Comparison of ENCODE assay signal across 8 cellular contexts in genomic region chr5:72955768-72956323, GRCh38. TPM values are rescaled to one million over a fixed set of nuclear protein-coding genes. Genes with fewer than 3 reads are reported as not detected.
A peak's percentile ranks its signal among the peaks of the same experiment; 100 is the strongest.
DNase-seq lines count a peak whose midpoint lies in the region; ATAC-seq and TF ChIP-seq lines count a peak whose summit lies in the region.

A gene with protein sequence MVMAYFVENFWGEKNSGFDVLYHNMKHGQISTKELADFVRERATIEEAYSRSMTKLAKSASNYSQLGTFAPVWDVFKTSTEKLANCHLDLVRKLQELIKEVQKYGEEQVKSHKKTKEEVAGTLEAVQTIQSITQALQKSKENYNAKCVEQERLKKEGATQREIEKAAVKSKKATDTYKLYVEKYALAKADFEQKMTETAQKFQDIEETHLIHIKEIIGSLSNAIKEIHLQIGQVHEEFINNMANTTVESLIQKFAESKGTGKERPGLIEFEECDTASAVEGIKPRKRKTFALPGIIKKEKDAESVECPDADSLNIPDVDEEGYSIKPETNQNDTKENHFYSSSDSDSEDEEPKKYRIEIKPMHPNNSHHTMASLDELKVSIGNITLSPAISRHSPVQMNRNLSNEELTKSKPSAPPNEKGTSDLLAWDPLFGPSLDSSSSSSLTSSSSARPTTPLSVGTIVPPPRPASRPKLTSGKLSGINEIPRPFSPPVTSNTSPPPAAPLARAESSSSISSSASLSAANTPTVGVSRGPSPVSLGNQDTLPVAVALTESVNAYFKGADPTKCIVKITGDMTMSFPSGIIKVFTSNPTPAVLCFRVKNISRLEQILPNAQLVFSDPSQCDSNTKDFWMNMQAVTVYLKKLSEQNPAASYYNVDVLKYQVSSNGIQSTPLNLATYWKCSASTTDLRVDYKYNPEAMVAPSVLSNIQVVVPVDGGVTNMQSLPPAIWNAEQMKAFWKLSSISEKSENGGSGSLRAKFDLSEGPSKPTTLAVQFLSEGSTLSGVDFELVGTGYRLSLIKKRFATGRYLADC (plus strand): TSS chr5:72956041. CDS start chr5:72956097, 56 bp downstream.

- WGBS in gastroesophageal sphincter (ENCODE audit: low coverage in 1 of 2), 2 donors: 20% methylated on average over 1 of the region's 64 CpGs; no CpG with 5 or more reads in 1 of the 2 donors

- no peaks in the 10 kb centered on the region for H3K36me3 Mint-ChIP-seq in activated naive CD4-positive, alpha-beta T cell treated with anti-CD3 and anti-CD28 coated beads, Interleukin-2, amount 10 ng/mL, durations not matched to agents 7 days and 5 days

- peak; percentile 95 for ATAC-seq in gastroesophageal sphincter

- TF ChIP-seq CTCF in gastroesophageal sphincter (IDR thresholded peaks at IDR 0.05): peak; percentile 76 to 95 (median 94)
- peak; percentile 98 for TF ChIP-seq CTCF in neutrophil (IDR thresholded peaks at IDR 0.05)
- no peak for TF ChIP-seq CTCF in subcutaneous adipose tissue (IDR thresholded peaks at IDR 0.05; ENCODE audit: low read depth)

- H3K4me1 ChIP-seq in SJSA1 (replicated peaks) (peaks cover 24% of the 10 kb centered on the region), gastroesophageal sphincter (peaks cover 0 to 49% (median 10%) of the 10 kb centered on the region in 3 donors), neutrophil (ENCODE audit: control insufficient read depth in 1 of 2, insufficient read depth in 1 of 2, low read depth in 1 of 2, low read length in 1 of 2) (peaks cover 19 to 23% of the 10 kb centered on the region in 2 experiments)

- peak within 1 kb of the TSS; percentile 85 for H3K4me3 Mint-ChIP-seq in activated naive CD4-positive, alpha-beta T cell treated with anti-CD3 and anti-CD28 coated beads, Interleukin-2, amount 10 ng/mL, durations not matched to agents 7 days and 5 days

- CTCF ChIA-PET in HEK293T (lab: Yijun Ruan, JAX): interaction anchor here (0.7 kb wide), 1 partner anchor 123 kb away, joined by 3 read pairs; no protein-coding TSS in a partner anchor
- CTCF ChIA-PET in activated naive CD4-positive, alpha-beta T cell treated with anti-CD3 and anti-CD28 coated beads, Interleukin-2, amount 10 ng/mL, durations not matched to agents 7 days and 5 days (lab: Charles Lee): interaction anchor here (1.0 to 1.3 kb wide), 5 partner anchors 246 to 345 kb away, joined by 3 read pairs; no protein-coding TSS in a partner anchor

- POLR2A ChIA-PET in HEK293T (lab: Yijun Ruan, JAX): interaction anchor here (0.8 to 1.9 kb wide), 6 partner anchors 10 to 493 kb away, joined by 3 to 4 read pairs (median 3); partner anchors contain the start of gene FOXD1

- H3K4me3 ChIP-seq in SJSA1: peak within 1 kb of the TSS; percentile 97
- peak within 1 kb of the TSS; percentile 69 to 80 for H3K4me3 ChIP-seq in gastroesophageal sphincter
- H3K4me3 ChIP-seq in neutrophil (ENCODE audit: low read depth in 1 of 2, low read length in 1 of 2): peak within 1 kb of the TSS; percentile 73 to 75

- H3K9me3 ChIP-seq in SJSA1 (replicated peaks) (peaks cover 4% of the 10 kb centered on the region; the same call in 1 of the 2 replicates), gastroesophageal sphincter (no peaks in the 10 kb centered on the region), neutrophil (no peaks in the 10 kb centered on the region)

- TF ChIP-seq EP300 in gastroesophageal sphincter (IDR thresholded peaks at IDR 0.05): no peak

- no peaks in the 10 kb centered on the region for H3K27me3 ChIP-seq in SJSA1 (replicated peaks)
- H3K27me3 ChIP-seq in gastroesophageal sphincter: no peaks in the 10 kb centered on the region
- peaks cover 27% of the 10 kb centered on the region for H3K27me3 ChIP-seq in neutrophil

- H3K27ac ChIP-seq in SJSA1 (peak within 1 kb of the TSS; percentile 78), gastroesophageal sphincter (peak within 1 kb of the TSS; percentile 82 to 99 (median 97)), neutrophil (peak within 1 kb of the TSS; percentile 93)

- TF ChIP-seq POLR2A in gastroesophageal sphincter (IDR thresholded peaks at IDR 0.05): peak; percentile 47 to 80

- H3K27me3 Mint-ChIP-seq in activated naive CD4-positive, alpha-beta T cell treated with anti-CD3 and anti-CD28 coated beads, Interleukin-2, amount 10 ng/mL, durations not matched to agents 7 days and 5 days: peaks cover 62% of the 10 kb centered on the region

- peak within 1 kb of the TSS; percentile 56 for H3K27ac Mint-ChIP-seq in activated naive CD4-positive, alpha-beta T cell treated with anti-CD3 and anti-CD28 coated beads, Interleukin-2, amount 10 ng/mL, durations not matched to agents 7 days and 5 days

- H3K36me3 ChIP-seq in SJSA1 (peaks cover 6% of the 10 kb centered on the region), gastroesophageal sphincter (no peaks in the 10 kb centered on the region), neutrophil (no peaks in the 10 kb centered on the region)

- DNase-seq in GM04504 (ENCODE audit: low read depth) (peak; percentile 94), HEK293T (ENCODE audit: extremely low spot score) (peak; percentile 98), MV-4-11 (lab: John Stamatoyannopoulos, UW) (peak; percentile 88), SJSA1 (ENCODE audit: low read depth in 1 of 2, low spot score in 2 of 2) (peak; percentile 97 to 99)
- DNase-seq in activated naive CD4-positive, alpha-beta T cell treated with anti-CD3 and anti-CD28 coated beads, Interleukin-2, amount 10 ng/mL, durations not matched to agents 7 days and 5 days: peak; percentile 96

- H3K4me1 Mint-ChIP-seq in activated naive CD4-positive, alpha-beta T cell treated with anti-CD3 and anti-CD28 coated beads, Interleukin-2, amount 10 ng/mL, durations not matched to agents 7 days and 5 days: peaks cover 16% of the 10 kb centered on the region

- no peaks in the 10 kb centered on the region for H3K9me3 Mint-ChIP-seq in activated naive CD4-positive, alpha-beta T cell treated with anti-CD3 and anti-CD28 coated beads, Interleukin-2, amount 10 ng/mL, durations not matched to agents 7 days and 5 days

TF ChIP-seq in HEK293T, 16 proteins besides CTCF, POLR2A, EP300 and RAD21:
- TF ChIP-seq LEF1 (IDR thresholded peaks at IDR 0.05; ENCODE audit: borderline replicate concordance) (no peak), SUZ12 (IDR thresholded peaks at IDR 0.05) (no peak), L3MBTL2 (conservative IDR thresholded peaks at IDR 0.05) (no peak; the same call in 1 of the 2 replicates), NFRKB (IDR thresholded peaks at IDR 0.05) (no peak), FOXA1 (IDR thresholded peaks at IDR 0.05) (no peak; the same call in 1 of the 2 replicates), FOXM1 (IDR thresholded peaks at IDR 0.05; ENCODE audit: borderline replicate concordance) (peak; percentile 72; the same call in 1 of the 2 replicates), ARNT (IDR thresholded peaks at IDR 0.05) (no peak), TARDBP (IDR thresholded peaks at IDR 0.05) (no peak), ELF4 (IDR thresholded peaks at IDR 0.05) (no peak), HDGF (IDR thresholded peaks at IDR 0.05; ENCODE audit: borderline replicate concordance) (no peak), BHLHE40 (IDR thresholded peaks at IDR 0.05; ENCODE audit: borderline replicate concordance) (no peak), CTBP1 (IDR thresholded peaks at IDR 0.05; ENCODE audit: borderline replicate concordance) (peak; percentile 17; the same call in 1 of the 2 replicates), SP1 (IDR thresholded peaks at IDR 0.05) (no peak), FOXK2 (IDR thresholded peaks at IDR 0.05) (no peak)

RNA-seq across cellular contexts. Expression of the gene that starts here (rescaled TPM):
- total RNA-seq in SJSA1 (2014; rRNA removed; shearing (Covaris generic)): 3.7 and 8.9 TPM in 2 replicates
- total RNA-seq in gastroesophageal sphincter (10 to 100 TPM; 27.3 to 36.3 (median 30.1) TPM), subcutaneous adipose tissue (10 to 100 TPM; 36.0 to 92.8 (median 65.8) TPM)

Comparison
In these comparisons a context has a peak if more than half of its experiments do, and no peak if none do; other contexts are left out.
1. Peak in every context shown above with its lines: DNase-seq, ATAC-seq, H3K4me3 ChIP-seq and H3K27ac ChIP-seq.